In genomic region chr2:54417577-54417976, GRCh38 we compare ENCODE assay signal across 22 cellular contexts. TPM values are rescaled to one million over a fixed set of nuclear protein-coding genes. Genes with fewer than 3 reads are reported as not detected.
DNase-seq lines count a peak whose midpoint lies in the region; ATAC-seq and TF ChIP-seq lines count a peak whose summit lies in the region.
"Had no signal": no experiment of that assay in that cellular context is flagged by ENCODE, and none has a peak within 500 bp of the region (broad histone marks: within the 10 kb centered on the region; RNA-seq: fewer than 3 reads in every experiment).

No MANE protein-coding gene starts in this region.

- TF ChIP-seq CTCF in left ventricle myocardium inferior (IDR thresholded peaks at IDR 0.05; ENCODE audit: borderline replicate concordance) (no peak), epithelial cell of esophagus (IDR thresholded peaks at IDR 0.05; ENCODE audit: insufficient read depth, low read depth, low read length, missing control alignments) (no peak), psoas muscle (IDR thresholded peaks at IDR 0.05) (no peak), uterus (IDR thresholded peaks at IDR 0.05) (no peak), smooth muscle cell (IDR thresholded peaks at IDR 0.05; ENCODE audit: borderline replicate concordance, insufficient read depth, poor library complexity, severe bottlenecking) (no peak)

- H3K79me2 ChIP-seq in smooth muscle cell (ENCODE audit: low read depth), result no peaks in the 10 kb centered on the region

- H3K4me2 ChIP-seq in smooth muscle cell, result no peak overlapping the region

- H3K27ac ChIP-seq in left ventricle myocardium inferior (replicated peaks) (peak overlapping the region; percentile 88), psoas muscle (peak overlapping the region; percentile 15), uterus (peak overlapping the region; percentile 62 to 75), smooth muscle cell (ENCODE audit: low read depth) (no peak overlapping the region)
- H3K27ac ChIP-seq: C4-2B had no signal

- no peak overlapping the region for H3K4me3 ChIP-seq in left ventricle myocardium inferior
- no peak overlapping the region for H3K4me3 ChIP-seq in epithelial cell of esophagus (ENCODE audit: low read length)
- no peak overlapping the region for H3K4me3 ChIP-seq in psoas muscle
- H3K4me3 ChIP-seq in uterus, result no peak overlapping the region
- H3K4me3 ChIP-seq in smooth muscle cell, result no peak overlapping the region
- H3K4me3 ChIP-seq: MG63 had no signal

- H3K9ac ChIP-seq in smooth muscle cell (ENCODE audit: low read depth), result no peak overlapping the region

- POLR2A ChIA-PET in HEK293T (lab: Yijun Ruan, JAX), result no interaction called here

- CTCF ChIA-PET in HEK293T (lab: Yijun Ruan, JAX), result no interaction called here

- H4K20me1 ChIP-seq in smooth muscle cell (ENCODE audit: low read depth), result no peaks in the 10 kb centered on the region

- no peak for DNase-seq in left ventricle myocardium inferior
- no peak for DNase-seq in cardiac septum (ENCODE audit: low spot score)
- DNase-seq in epithelial cell of esophagus (ENCODE audit: low read depth), result peak; percentile 37
- DNase-seq in psoas muscle, result no peak
- DNase-seq in uterus, result no peak
- DNase-seq in smooth muscle cell (lab: John Stamatoyannopoulos, UW; ENCODE audit: unreplicated experiment), result no peak
- no peak for DNase-seq in HEK293T (ENCODE audit: extremely low spot score)
- DNase-seq: Calu3; CD8-positive, alpha-beta memory T cell; DMS153; H9; MG63; NCI-H1417; NCI-H1694 treated with DMSO at 0.1 percent for 48 hours; NCI-H2081 treated with DMSO at 0.1 percent for 48 hours; NCI-H446 treated with DMSO at 0.1 percent for 48 hours; NCI-H526 treated with DMSO at 0.1 percent for 48 hours; OCI-M1; SHP77 treated with DMSO at 0.1 percent for 48 hours had no signal

- no peak overlapping the region for H2AFZ ChIP-seq in smooth muscle cell (ENCODE audit: low read depth)

- TF ChIP-seq POLR2A in uterus (IDR thresholded peaks at IDR 0.05), result no peak

- no peaks in the 10 kb centered on the region for H3F3A ChIP-seq in smooth muscle cell (ENCODE audit: low read depth)

- H3K4me1 ChIP-seq in left ventricle myocardium inferior (peaks cover 64% of the 10 kb centered on the region), psoas muscle (peaks cover 10% of the 10 kb centered on the region), uterus (no peaks in the 10 kb centered on the region), smooth muscle cell (ENCODE audit: low read depth) (no peaks in the 10 kb centered on the region)

- H3K9me3 ChIP-seq in left ventricle myocardium inferior (replicated peaks) (no peaks in the 10 kb centered on the region), psoas muscle (no peaks in the 10 kb centered on the region), uterus (no peaks in the 10 kb centered on the region), smooth muscle cell (replicated peaks; ENCODE audit: low read depth) (no peaks in the 10 kb centered on the region)
- H3K9me3 ChIP-seq: MG63 had no signal

- ATAC-seq in psoas muscle (no peak), GM21576 (IDR thresholded peaks at IDR 0.05; ENCODE audit: unreplicated experiment) (no peak)
- ATAC-seq: SK-N-SH treated with all-trans-retinoic acid at 6 μM for 48 hours had no signal

- WGBS in psoas muscle, 3 donors, result 69 to 96% (median 92%) methylated on average over 2 of the region's 2 CpGs
- 86% methylated on average over 2 of the region's 2 CpGs for WGBS in smooth muscle cell (ENCODE audit: low lambda C conversion rate)

- H3K27me3 ChIP-seq in left ventricle myocardium inferior (ENCODE audit: low read depth), result no peaks in the 10 kb centered on the region
- H3K27me3 ChIP-seq in psoas muscle (ENCODE audit: insufficient read depth in 3 of 3, low read length in 2 of 3), result no peaks in the 10 kb centered on the region
- H3K27me3 ChIP-seq in uterus, result no peaks in the 10 kb centered on the region
- H3K27me3 ChIP-seq in smooth muscle cell (ENCODE audit: low read depth), result no peaks in the 10 kb centered on the region
- H3K27me3 ChIP-seq: MG63 had no signal

- H3K36me3 ChIP-seq in left ventricle myocardium inferior (no peaks in the 10 kb centered on the region), psoas muscle (ENCODE audit: insufficient read depth in 1 of 2, low read depth in 1 of 2) (no peaks in the 10 kb centered on the region), uterus (no peaks in the 10 kb centered on the region), smooth muscle cell (ENCODE audit: low read depth) (no peaks in the 10 kb centered on the region)
- H3K36me3 ChIP-seq: MG63 had no signal

- intact Hi-C loops in left ventricle myocardium inferior (cut with micrococcal nuclease) (no loop called here), cardiac septum (cut with DNase I) (loop anchor here (5.0 kb wide), 2 partner anchors 40 to 45 kb away; partner anchors contain the start of gene SPTBN1), psoas muscle (cut with DNase I) (no loop called here), uterus (cut with DNase I; ENCODE audit: low total_unique reads) (no loop called here)

TF ChIP-seq in HEK293T, 16 proteins besides CTCF, POLR2A, EP300 and RAD21:
- TF ChIP-seq ZNF384 (IDR thresholded peaks at IDR 0.05), result no peak
TF ChIP-seq in HEK293T: peak in this region for 0.

RNA-seq across cellular contexts. Expression of gene SPTBN1, which starts 38.5 kb away (rescaled TPM):
- total RNA-seq in left ventricle myocardium inferior, result 484 TPM
- total RNA-seq in cardiac septum, result 554 TPM
- total RNA-seq in psoas muscle, result 100 to 1,000 TPM in 1 of 4 donors, 10 to 100 TPM in 3; 87.8 to 180 (median 96.2) TPM
- polyA plus RNA-seq in psoas muscle, result 10 to 100 TPM; 22.9 to 56.1 (median 32.9) TPM
- total RNA-seq in uterus, result 100 to 1,000 TPM; 189 to 423 (median 341) TPM
- total RNA-seq in smooth muscle cell, result 186 and 215 TPM in 2 replicates
- polyA plus RNA-seq in smooth muscle cell, result 76.3 and 78.7 TPM in 2 replicates
